8 cellular contexts compared by ENCODE assay signal in the genomic region with DNA sequence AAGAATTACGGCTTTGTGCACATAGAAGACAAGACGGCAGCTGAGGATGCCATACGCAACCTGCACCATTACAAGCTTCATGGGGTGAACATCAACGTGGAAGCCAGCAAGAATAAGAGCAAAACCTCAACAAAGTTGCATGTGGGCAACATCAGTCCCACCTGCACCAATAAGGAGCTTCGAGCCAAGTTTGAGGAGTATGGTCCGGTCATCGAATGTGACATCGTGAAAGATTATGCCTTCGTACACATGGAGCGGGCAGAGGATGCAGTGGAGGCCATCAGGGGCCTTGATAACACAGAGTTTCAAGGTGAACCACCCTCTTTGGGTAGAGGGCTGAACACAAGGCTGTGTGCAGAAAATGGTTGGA. TPM values are rescaled to one million over a fixed set of nuclear protein-coding genes. Genes with fewer than 3 reads are reported as not detected.
DNase-seq lines count a peak whose midpoint lies in the region; ATAC-seq and TF ChIP-seq lines count a peak whose summit lies in the region.
"Not testable (repeated sequence)": the region's sequence is repeated elsewhere in the genome, so short reads cannot be mapped to it uniquely, and the experiment has no call there.

No MANE protein-coding gene starts in this region.

- peaks cover 73% of the 10 kb centered on the region for H4K20me1 ChIP-seq in osteoblast (ENCODE audit: insufficient read depth, low read length)

- intact Hi-C loops in CD4-positive, alpha-beta T cell (cut with DNase I, micrococcal nuclease): loop anchor here (2.0 kb wide), 2 partner anchors 15 to 61 kb away; no protein-coding TSS in a partner anchor

- POLR2A ChIA-PET in CD4-positive, alpha-beta T cell (lab: Charles Lee): interaction anchor here (1.5 to 15.8 kb wide), 9 partner anchors 9 to 203 kb away, joined by 5 to 511 read pairs (median 18); partner anchors contain the start of genes ACTN3, CCDC87, CCS and RBM14

- not testable (repeated sequence) for DNase-seq in CD4-positive, alpha-beta T cell; T-helper 2 cell treated with Interferon-gamma antibody and Interleukin-4, amounts not matched to agents 5 μg/mL and 100 μg/mL, for 36 hours (ENCODE audit: low spot score); adipocyte (ENCODE audit: low read depth); endothelial cell (ENCODE audit: low spot score); immature natural killer cell; osteoblast (ENCODE audit: insufficient read length, low spot score, missing footprints)

- H3K4me2 ChIP-seq in osteoblast (ENCODE audit: insufficient read depth, low read length): peak overlapping the region; percentile 85

- H3K27me3 Mint-ChIP-seq in CD4-positive, alpha-beta T cell; IgD-negative memory B cell; T-helper 2 cell treated with Interferon-gamma antibody and Interleukin-4, amounts not matched to agents 5 μg/mL and 100 μg/mL, for 36 hours (ENCODE audit: low read depth): not testable (repeated sequence)
- H3K27me3 Mint-ChIP-seq in endothelial cell (ENCODE audit: unreplicated experiment) (peaks cover 12% of the 10 kb centered on the region), immature natural killer cell (ENCODE audit: low read depth in 3 of 3) (peaks cover 15 to 28% (median 23%) of the 10 kb centered on the region in 3 donors)

- H3K79me2 ChIP-seq in osteoblast (ENCODE audit: insufficient read depth, low read length): peaks cover 96% of the 10 kb centered on the region

- H3K4me1 ChIP-seq in adipocyte (ENCODE audit: control insufficient read depth, insufficient read depth, low read length) (peaks cover 63% of the 10 kb centered on the region), osteoblast (ENCODE audit: insufficient read depth, low read length) (peaks cover 43% of the 10 kb centered on the region), thymus (ENCODE audit: control insufficient read depth, insufficient read depth, low read length) (peaks cover 40% of the 10 kb centered on the region)

- not testable (repeated sequence) for TF ChIP-seq CTCF in CD4-positive, alpha-beta T cell (IDR thresholded peaks at IDR 0.05); endothelial cell (IDR thresholded peaks at IDR 0.05; ENCODE audit: unreplicated experiment); osteoblast (IDR thresholded peaks at IDR 0.05; ENCODE audit: extremely low read depth, low read depth, low read length)

- H3K9ac ChIP-seq in adipocyte (ENCODE audit: low read length): peak overlapping the region; percentile 95

- H2AFZ ChIP-seq in osteoblast (ENCODE audit: low read length): not testable (repeated sequence)

- CTCF ChIA-PET in CD4-positive, alpha-beta T cell (lab: Charles Lee): interaction anchor here (1.1 to 5.4 kb wide), 3 partner anchors 21 to 96 kb away, joined by 3 to 47 read pairs (median 32); partner anchors contain the start of genes RBM14 and RBM4B

- H3K4me3 ChIP-seq in adipocyte (ENCODE audit: low read length) (peak overlapping the region; percentile 94), osteoblast (ENCODE audit: insufficient read depth, low read length) (peak overlapping the region; percentile 89), thymus (ENCODE audit: low read length) (peak overlapping the region; percentile 88)

- peak overlapping the region; percentile 89 for H3K27ac Mint-ChIP-seq in CD4-positive, alpha-beta T cell
- H3K27ac Mint-ChIP-seq in IgD-negative memory B cell (peak overlapping the region; percentile 85 to 99 (median 91)), endothelial cell (ENCODE audit: unreplicated experiment) (peak overlapping the region; percentile 100), immature natural killer cell (peak overlapping the region; percentile 95 to 98 (median 96))
- peak overlapping the region; percentile 94 for H3K27ac Mint-ChIP-seq in T-helper 2 cell treated with Interferon-gamma antibody and Interleukin-4, amounts not matched to agents 5 μg/mL and 100 μg/mL, for 36 hours

- ATAC-seq in CD4-positive, alpha-beta T cell (ENCODE audit: poor library complexity): not testable (repeated sequence)

- not testable (repeated sequence) for H3K27me3 ChIP-seq in CD4-positive, alpha-beta T cell (ENCODE audit: control insufficient read depth, insufficient read depth, low read length); adipocyte (replicated peaks; ENCODE audit: control insufficient read depth, insufficient read depth, low read length); osteoblast (ENCODE audit: insufficient read depth, low read length); thymus (ENCODE audit: control insufficient read depth, insufficient read depth)

- WGBS in thymus: 86% methylated on average over 9 of the region's 10 CpGs

- peak overlapping the region; percentile 97 for H3K4me3 Mint-ChIP-seq in CD4-positive, alpha-beta T cell
- H3K4me3 Mint-ChIP-seq in IgD-negative memory B cell (peak overlapping the region; percentile 95 to 98 (median 98)), endothelial cell (ENCODE audit: unreplicated experiment) (peak overlapping the region; percentile 100), immature natural killer cell (peak overlapping the region; percentile 97 to 99 (median 98))
- H3K4me3 Mint-ChIP-seq in T-helper 2 cell treated with Interferon-gamma antibody and Interleukin-4, amounts not matched to agents 5 μg/mL and 100 μg/mL, for 36 hours: peak overlapping the region; percentile 94

- H3K36me3 ChIP-seq in adipocyte (ENCODE audit: control insufficient read depth, insufficient read depth, low read length, severe bottlenecking) (peaks cover 54% of the 10 kb centered on the region), osteoblast (ENCODE audit: insufficient read depth, low read length) (peaks cover 55% of the 10 kb centered on the region), thymus (ENCODE audit: control insufficient read depth, insufficient read depth) (peaks cover 45% of the 10 kb centered on the region)

- H3K4me1 Mint-ChIP-seq in CD4-positive, alpha-beta T cell (ENCODE audit: low read depth): peaks cover 80% of the 10 kb centered on the region
- peaks cover 52 to 64% (median 60%) of the 10 kb centered on the region in 3 donors for H3K4me1 Mint-ChIP-seq in IgD-negative memory B cell
- H3K4me1 Mint-ChIP-seq in T-helper 2 cell treated with Interferon-gamma antibody and Interleukin-4, amounts not matched to agents 5 μg/mL and 100 μg/mL, for 36 hours (ENCODE audit: low read depth): peaks cover 59% of the 10 kb centered on the region
- peaks cover 64% of the 10 kb centered on the region for H3K4me1 Mint-ChIP-seq in endothelial cell (ENCODE audit: unreplicated experiment)
- peaks cover 75 to 81% of the 10 kb centered on the region in 2 donors for H3K4me1 Mint-ChIP-seq in immature natural killer cell

- peaks cover 79% of the 10 kb centered on the region for H3K36me3 Mint-ChIP-seq in CD4-positive, alpha-beta T cell (ENCODE audit: low read depth)
- not testable (repeated sequence) for H3K36me3 Mint-ChIP-seq in IgD-negative memory B cell
- peaks cover 71% of the 10 kb centered on the region for H3K36me3 Mint-ChIP-seq in T-helper 2 cell treated with Interferon-gamma antibody and Interleukin-4, amounts not matched to agents 5 μg/mL and 100 μg/mL, for 36 hours (ENCODE audit: low read depth)
- H3K36me3 Mint-ChIP-seq in endothelial cell (ENCODE audit: low read depth, unreplicated experiment): peaks cover 27% of the 10 kb centered on the region
- peaks cover 13 to 43% (median 33%) of the 10 kb centered on the region in 3 donors for H3K36me3 Mint-ChIP-seq in immature natural killer cell

- H3K9me3 ChIP-seq in CD4-positive, alpha-beta T cell (ENCODE audit: control insufficient read depth, low read length); adipocyte (ENCODE audit: control insufficient read depth, low read length); osteoblast (ENCODE audit: low read depth, low read length); thymus (ENCODE audit: control insufficient read depth): not testable (repeated sequence)

- not testable (repeated sequence) for H3K27ac ChIP-seq in CD4-positive, alpha-beta T cell (ENCODE audit: low read depth, low read length); thymus (ENCODE audit: low read depth)
- H3K27ac ChIP-seq in osteoblast (ENCODE audit: low read depth, low read length): peak overlapping the region; percentile 94

- H3K9me3 Mint-ChIP-seq in CD4-positive, alpha-beta T cell; IgD-negative memory B cell; T-helper 2 cell treated with Interferon-gamma antibody and Interleukin-4, amounts not matched to agents 5 μg/mL and 100 μg/mL, for 36 hours; endothelial cell (ENCODE audit: unreplicated experiment); immature natural killer cell: not testable (repeated sequence)

RNA-seq across cellular contexts. Expression of gene RBM4, which starts 1.3 kb away (rescaled TPM):
- 100 to 1,000 TPM; 194 to 197 TPM for total RNA-seq in CD4-positive, alpha-beta T cell
- polyA plus RNA-seq in IgD-negative memory B cell: 189 TPM
- 187 TPM for total RNA-seq in endothelial cell (ENCODE audit: unreplicated experiment)
- 100 to 1,000 TPM; 251 to 308 (median 255) TPM for polyA plus RNA-seq in immature natural killer cell
- 80.4 and 84.0 TPM in 2 replicates for total RNA-seq in osteoblast
- polyA plus RNA-seq in thymus: 121 TPM

RNA-seq across cellular contexts. Expression of gene RBM14, which starts 23.4 kb away (rescaled TPM):
- 100 to 1,000 TPM; 239 to 250 TPM for total RNA-seq in CD4-positive, alpha-beta T cell
- polyA plus RNA-seq in IgD-negative memory B cell: 80.5 TPM
- total RNA-seq in endothelial cell (ENCODE audit: unreplicated experiment): 84.2 TPM
- polyA plus RNA-seq in immature natural killer cell: 10 to 100 TPM; 51.7 to 96.6 (median 73.2) TPM
- 22.4 and 25.3 TPM in 2 replicates for total RNA-seq in osteoblast
- 70.4 TPM for polyA plus RNA-seq in thymus

RNA-seq across cellular contexts. Expression of gene RBM4B, which starts 37.9 kb away (rescaled TPM):
- total RNA-seq in CD4-positive, alpha-beta T cell: 1 to 10 TPM; 3.8 to 5.1 TPM
- polyA plus RNA-seq in IgD-negative memory B cell (22.9 TPM), immature natural killer cell (10 to 100 TPM in 2 of 3 donors, 1 to 10 TPM in 1; 8.6 to 24.6 (median 16.0) TPM), thymus (17.9 TPM)
- total RNA-seq in endothelial cell (ENCODE audit: unreplicated experiment) (29.3 TPM), osteoblast (19.2 and 21.8 TPM in 2 replicates)

RNA-seq across cellular contexts. Expression of gene CCS, which starts 46.8 kb away (rescaled TPM):
- 10 to 100 TPM; 25.4 to 26.3 TPM for total RNA-seq in CD4-positive, alpha-beta T cell
- polyA plus RNA-seq in IgD-negative memory B cell (74.7 TPM), immature natural killer cell (10 to 100 TPM; 34.3 to 52.8 (median 41.7) TPM), thymus (173 TPM)
- total RNA-seq in endothelial cell (ENCODE audit: unreplicated experiment) (51.2 TPM), osteoblast (35.8 and 43.3 TPM in 2 replicates)

RNA-seq across cellular contexts. Expression of gene CCDC87, which starts 46.9 kb away (rescaled TPM):
- total RNA-seq in CD4-positive, alpha-beta T cell: under 1 TPM; 0.22 to 0.25 TPM
- polyA plus RNA-seq in IgD-negative memory B cell: not detected
- total RNA-seq in endothelial cell (ENCODE audit: unreplicated experiment): 0.54 TPM
- not detected for polyA plus RNA-seq in immature natural killer cell
- 0.88 and 1.1 TPM in 2 replicates for total RNA-seq in osteoblast
- 0.23 TPM for polyA plus RNA-seq in thymus
